In the genomic region with DNA sequence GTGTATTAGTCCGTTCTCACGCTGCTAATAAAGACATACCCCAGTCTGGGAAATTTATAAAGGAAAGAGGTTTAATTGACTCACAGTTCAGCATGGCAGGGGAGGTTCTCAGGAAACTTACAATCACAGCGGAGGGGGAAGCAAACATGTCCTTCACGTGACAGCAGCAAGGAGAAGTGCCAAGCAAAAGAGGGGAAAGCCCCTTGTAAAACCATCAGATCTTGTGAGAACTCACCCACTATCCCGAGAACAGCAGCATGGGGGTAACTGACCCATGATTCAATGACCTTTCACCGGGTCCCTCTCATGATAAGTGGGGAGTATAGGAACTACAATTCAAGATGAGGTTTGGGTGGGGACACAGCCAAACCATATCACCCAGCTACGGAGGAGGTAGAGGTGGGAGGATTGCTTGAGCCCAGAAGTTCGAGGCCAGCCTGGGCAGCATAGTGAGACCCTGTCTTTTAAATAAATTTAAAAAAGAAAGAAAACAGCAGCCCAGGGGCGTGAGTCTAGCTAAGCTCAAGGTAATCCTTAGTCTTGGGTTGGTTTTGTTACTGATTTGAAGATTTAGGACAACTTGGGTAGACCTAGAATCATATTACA, we compare ENCODE assay signal across 13 cellular contexts.
"Had no signal": no experiment of that assay in that cellular context is flagged by ENCODE, and none has a peak within 500 bp of the region (broad histone marks: within the 10 kb centered on the region; RNA-seq: fewer than 3 reads in every experiment).

No MANE protein-coding gene starts in this region.

- ATAC-seq: activated CD4-positive, CD25-positive, alpha-beta regulatory T cell treated with anti-CD3 and anti-CD28 coated beads, Interleukin-2, amount 50 U/mL, for 24 hours; esophagus mucosa; left colon; T-helper 17 cell had no signal

- H3K27ac Mint-ChIP-seq: T-helper 17 cell had no signal

- FAIRE-seq: endometrium had no signal

- H3K4me3 Mint-ChIP-seq: T-helper 17 cell had no signal

- DNase-seq: activated CD4-positive, alpha-beta T cell treated with anti-CD3 and anti-CD28 coated beads, Interleukin-2, amount 50 U/mL, for 4 hours; activated CD8-positive, alpha-beta memory T cell treated with anti-CD3 and anti-CD28 coated beads, Interleukin-2, amount 50 U/mL, for 4 hours; foreskin fibroblast; left colon; stimulated activated CD4-positive, alpha-beta T cell treated with anti-CD3 and anti-CD28 coated beads, Interleukin-2, amount 100 ng/mL, for 48 hours; stimulated activated CD8-positive, alpha-beta memory T cell treated with anti-CD3 and anti-CD28 coated beads, Interleukin-4, amount 100 ng/mL, for 48 hours; T-helper 17 cell had no signal

- H3K9ac ChIP-seq: parathyroid adenoma had no signal

- H3K79me2 ChIP-seq: parathyroid adenoma had no signal

- H3K4me1 ChIP-seq: parathyroid adenoma had no signal

- H3K27ac ChIP-seq: cardiac muscle cell, parathyroid adenoma had no signal

- H3K27me3 ChIP-seq: cardiac muscle cell had no signal

- H3K4me3 ChIP-seq: cardiac muscle cell, lung had no signal

- H3K27me3 Mint-ChIP-seq: T-helper 17 cell had no signal

- H2AFZ ChIP-seq: parathyroid adenoma had no signal
